In the genomic region with DNA sequence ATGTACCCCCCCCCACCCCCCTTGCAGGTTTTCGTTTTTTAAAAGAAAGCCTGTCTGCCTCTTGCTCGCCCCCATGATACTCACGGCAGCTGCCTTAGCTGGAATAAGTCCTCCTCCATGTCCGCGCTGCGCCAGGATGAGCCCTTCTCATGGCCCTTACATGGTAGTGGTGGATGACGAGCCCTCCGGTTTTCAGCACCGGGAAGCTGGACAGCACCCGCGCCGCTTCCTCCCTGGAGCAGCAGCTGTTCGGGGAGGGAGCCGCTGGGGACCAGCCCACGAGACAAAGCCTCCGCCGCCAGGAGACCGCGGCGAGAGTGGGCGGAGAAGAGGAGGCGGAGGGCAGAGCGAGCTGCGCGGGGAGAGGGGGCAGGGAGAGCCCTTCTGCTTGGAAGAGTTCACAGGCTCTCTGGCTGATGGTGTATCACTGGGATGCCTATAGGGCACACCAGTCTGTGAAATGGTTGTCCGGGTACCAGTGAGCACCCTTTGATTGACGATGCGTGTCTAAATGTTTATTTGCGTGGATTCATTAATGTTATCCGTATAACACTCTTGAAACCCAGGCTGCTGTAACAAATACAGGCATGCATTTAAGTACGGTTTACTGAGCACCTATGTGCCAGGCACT, we compare ENCODE assay signal across 1 cellular context.
TF ChIP-seq lines count a peak whose summit lies in the region.

SVOP (minus strand) TSS at position 319 of the 631 bp plus-strand sequence; CDS start at position 119, 200 bp downstream.

TF ChIP-seq in HepG2, 621 proteins besides CTCF, POLR2A, EP300 and RAD21 (continued from another document and continues in another):
- TF ChIP-seq, protein P1, sequence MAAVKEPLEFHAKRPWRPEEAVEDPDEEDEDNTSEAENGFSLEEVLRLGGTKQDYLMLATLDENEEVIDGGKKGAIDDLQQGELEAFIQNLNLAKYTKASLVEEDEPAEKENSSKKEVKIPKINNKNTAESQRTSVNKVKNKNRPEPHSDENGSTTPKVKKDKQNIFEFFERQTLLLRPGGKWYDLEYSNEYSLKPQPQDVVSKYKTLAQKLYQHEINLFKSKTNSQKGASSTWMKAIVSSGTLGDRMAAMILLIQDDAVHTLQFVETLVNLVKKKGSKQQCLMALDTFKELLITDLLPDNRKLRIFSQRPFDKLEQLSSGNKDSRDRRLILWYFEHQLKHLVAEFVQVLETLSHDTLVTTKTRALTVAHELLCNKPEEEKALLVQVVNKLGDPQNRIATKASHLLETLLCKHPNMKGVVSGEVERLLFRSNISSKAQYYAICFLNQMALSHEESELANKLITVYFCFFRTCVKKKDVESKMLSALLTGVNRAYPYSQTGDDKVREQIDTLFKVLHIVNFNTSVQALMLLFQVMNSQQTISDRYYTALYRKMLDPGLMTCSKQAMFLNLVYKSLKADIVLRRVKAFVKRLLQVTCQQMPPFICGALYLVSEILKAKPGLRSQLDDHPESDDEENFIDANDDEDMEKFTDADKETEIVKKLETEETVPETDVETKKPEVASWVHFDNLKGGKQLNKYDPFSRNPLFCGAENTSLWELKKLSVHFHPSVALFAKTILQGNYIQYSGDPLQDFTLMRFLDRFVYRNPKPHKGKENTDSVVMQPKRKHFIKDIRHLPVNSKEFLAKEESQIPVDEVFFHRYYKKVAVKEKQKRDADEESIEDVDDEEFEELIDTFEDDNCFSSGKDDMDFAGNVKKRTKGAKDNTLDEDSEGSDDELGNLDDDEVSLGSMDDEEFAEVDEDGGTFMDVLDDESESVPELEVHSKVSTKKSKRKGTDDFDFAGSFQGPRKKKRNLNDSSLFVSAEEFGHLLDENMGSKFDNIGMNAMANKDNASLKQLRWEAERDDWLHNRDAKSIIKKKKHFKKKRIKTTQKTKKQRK (IDR thresholded peaks at IDR 0.05; ENCODE audit: low read length): no peak
- TF ChIP-seq ZNF609 (CRISPR knock-in tag; IDR thresholded peaks at IDR 0.05; ENCODE audit: borderline replicate concordance): peak; percentile 42; the same call in 1 of the 2 replicates
- peak; percentile 23 for TF ChIP-seq YY1 (IDR thresholded peaks at IDR 0.05; ENCODE audit: insufficient read depth, insufficient replicate concordance, low read depth, low read length)
- peak; percentile 64 for TF ChIP-seq SP4 (CRISPR knock-in tag; IDR thresholded peaks at IDR 0.05)
- TF ChIP-seq, protein P2, sequence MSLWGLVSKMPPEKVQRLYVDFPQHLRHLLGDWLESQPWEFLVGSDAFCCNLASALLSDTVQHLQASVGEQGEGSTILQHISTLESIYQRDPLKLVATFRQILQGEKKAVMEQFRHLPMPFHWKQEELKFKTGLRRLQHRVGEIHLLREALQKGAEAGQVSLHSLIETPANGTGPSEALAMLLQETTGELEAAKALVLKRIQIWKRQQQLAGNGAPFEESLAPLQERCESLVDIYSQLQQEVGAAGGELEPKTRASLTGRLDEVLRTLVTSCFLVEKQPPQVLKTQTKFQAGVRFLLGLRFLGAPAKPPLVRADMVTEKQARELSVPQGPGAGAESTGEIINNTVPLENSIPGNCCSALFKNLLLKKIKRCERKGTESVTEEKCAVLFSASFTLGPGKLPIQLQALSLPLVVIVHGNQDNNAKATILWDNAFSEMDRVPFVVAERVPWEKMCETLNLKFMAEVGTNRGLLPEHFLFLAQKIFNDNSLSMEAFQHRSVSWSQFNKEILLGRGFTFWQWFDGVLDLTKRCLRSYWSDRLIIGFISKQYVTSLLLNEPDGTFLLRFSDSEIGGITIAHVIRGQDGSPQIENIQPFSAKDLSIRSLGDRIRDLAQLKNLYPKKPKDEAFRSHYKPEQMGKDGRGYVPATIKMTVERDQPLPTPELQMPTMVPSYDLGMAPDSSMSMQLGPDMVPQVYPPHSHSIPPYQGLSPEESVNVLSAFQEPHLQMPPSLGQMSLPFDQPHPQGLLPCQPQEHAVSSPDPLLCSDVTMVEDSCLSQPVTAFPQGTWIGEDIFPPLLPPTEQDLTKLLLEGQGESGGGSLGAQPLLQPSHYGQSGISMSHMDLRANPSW (CRISPR knock-in tag; IDR thresholded peaks at IDR 0.05; ENCODE audit: borderline replicate concordance): no peak
- TF ChIP-seq GFI1 (CRISPR knock-in tag; IDR thresholded peaks at IDR 0.05; ENCODE audit: borderline replicate concordance): no peak
- TF ChIP-seq MNT (IDR thresholded peaks at IDR 0.05): 0 out of 2 replicates have a peak, but pooled peaks have one; percentile 15
- no peak for TF ChIP-seq HCFC1 (IDR thresholded peaks at IDR 0.05; ENCODE audit: low read depth, low read length)
- TF ChIP-seq SIX4 (CRISPR knock-in tag; IDR thresholded peaks at IDR 0.05): peak; percentile 83
- TF ChIP-seq ZHX1 (CRISPR knock-in tag; IDR thresholded peaks at IDR 0.05; ENCODE audit: low read depth): peak; percentile 79
- TF ChIP-seq MEIS1 (CRISPR knock-in tag; IDR thresholded peaks at IDR 0.05; ENCODE audit: borderline replicate concordance): 0 out of 2 replicates have a peak, but pooled peaks have one; percentile 46
- 0 out of 2 replicates have a peak, but pooled peaks have one; percentile 37 for TF ChIP-seq ARNTL (CRISPR knock-in tag; IDR thresholded peaks at IDR 0.05)
- peak; percentile 86 for TF ChIP-seq ZBTB25 (CRISPR knock-in tag; IDR thresholded peaks at IDR 0.05)
- TF ChIP-seq BCL6 (CRISPR knock-in tag; IDR thresholded peaks at IDR 0.05): peak; percentile 68
- TF ChIP-seq CBFB (CRISPR knock-in tag; IDR thresholded peaks at IDR 0.05): 0 out of 2 replicates have a peak, but pooled peaks have one; percentile 34
- peak; percentile 91 for TF ChIP-seq ZNF430 (CRISPR knock-in tag; IDR thresholded peaks at IDR 0.05)
- no peak for TF ChIP-seq MBNL3 (CRISPR knock-in tag; conservative IDR thresholded peaks at IDR 0.05)
- TF ChIP-seq ZNF354B (CRISPR knock-in tag; IDR thresholded peaks at IDR 0.05): peak; percentile 61; the same call in 1 of the 2 replicates
- TF ChIP-seq, protein P3, sequence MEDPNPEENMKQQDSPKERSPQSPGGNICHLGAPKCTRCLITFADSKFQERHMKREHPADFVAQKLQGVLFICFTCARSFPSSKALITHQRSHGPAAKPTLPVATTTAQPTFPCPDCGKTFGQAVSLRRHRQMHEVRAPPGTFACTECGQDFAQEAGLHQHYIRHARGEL (CRISPR knock-in tag; IDR thresholded peaks at IDR 0.05): no peak
- TF ChIP-seq ZSCAN21 (CRISPR knock-in tag; IDR thresholded peaks at IDR 0.05; ENCODE audit: borderline replicate concordance): peak; percentile 91
- 0 out of 2 replicates have a peak, but pooled peaks have one; percentile 67 for TF ChIP-seq ZNF451 (CRISPR knock-in tag; IDR thresholded peaks at IDR 0.05)
- TF ChIP-seq MAFK (conservative IDR thresholded peaks at IDR 0.05 in 1 of 2, IDR thresholded peaks at IDR 0.05 in 1 of 2; ENCODE audit: low read length in 2 of 2): no peak
- 0 out of 2 replicates have a peak, but pooled peaks have one; percentile 15 for TF ChIP-seq ZNF770 (CRISPR knock-in tag; IDR thresholded peaks at IDR 0.05)
- TF ChIP-seq ZNF746 (CRISPR knock-in tag; IDR thresholded peaks at IDR 0.05): no peak
- no peak for TF ChIP-seq ZUFSP (CRISPR knock-in tag; IDR thresholded peaks at IDR 0.05; ENCODE audit: borderline replicate concordance)
